1 cellular context compared by ENCODE assay signal in genomic region chr2:23360571-23361125, GRCh38.
TF ChIP-seq lines count a peak whose summit lies in the region.

No MANE protein-coding gene starts in this region.

TF ChIP-seq in HepG2, 621 proteins besides CTCF, POLR2A, EP300 and RAD21 (continued from another document):
- TF ChIP-seq ASH2L (IDR thresholded peaks at IDR 0.05; ENCODE audit: insufficient read length, low read depth, low read length): no peak
- TF ChIP-seq ZZZ3 (CRISPR knock-in tag; IDR thresholded peaks at IDR 0.05; ENCODE audit: borderline replicate concordance): no peak
- no peak for TF ChIP-seq CAMTA2 (CRISPR knock-in tag; IDR thresholded peaks at IDR 0.05; ENCODE audit: borderline replicate concordance)
- TF ChIP-seq MTF1 (CRISPR knock-in tag; IDR thresholded peaks at IDR 0.05): no peak
- TF ChIP-seq FOXK1 (CRISPR knock-in tag; IDR thresholded peaks at IDR 0.05; ENCODE audit: borderline replicate concordance, low read depth): no peak
- TF ChIP-seq NAIF1 (CRISPR knock-in tag; IDR thresholded peaks at IDR 0.05; ENCODE audit: borderline replicate concordance): no peak
- no peak for TF ChIP-seq ZFP36 (IDR thresholded peaks at IDR 0.05; ENCODE audit: borderline replicate concordance, low read depth, low read length, partially characterized antibody)
- TF ChIP-seq HNRNPH1 (optimal IDR thresholded peaks at IDR 0.05; ENCODE audit: low read depth, low read length): no peak
- TF ChIP-seq HNRNPUL1 (IDR thresholded peaks at IDR 0.05; ENCODE audit: low read depth, low read length): no peak
- TF ChIP-seq ZKSCAN8 (CRISPR knock-in tag; IDR thresholded peaks at IDR 0.05; ENCODE audit: borderline replicate concordance): no peak
- TF ChIP-seq GZF1 (CRISPR knock-in tag; IDR thresholded peaks at IDR 0.05): no peak
- no peak for TF ChIP-seq SNAPC2 (CRISPR knock-in tag; IDR thresholded peaks at IDR 0.05)
